ENCODE assay signal across 23 cellular contexts in the genomic region with DNA sequence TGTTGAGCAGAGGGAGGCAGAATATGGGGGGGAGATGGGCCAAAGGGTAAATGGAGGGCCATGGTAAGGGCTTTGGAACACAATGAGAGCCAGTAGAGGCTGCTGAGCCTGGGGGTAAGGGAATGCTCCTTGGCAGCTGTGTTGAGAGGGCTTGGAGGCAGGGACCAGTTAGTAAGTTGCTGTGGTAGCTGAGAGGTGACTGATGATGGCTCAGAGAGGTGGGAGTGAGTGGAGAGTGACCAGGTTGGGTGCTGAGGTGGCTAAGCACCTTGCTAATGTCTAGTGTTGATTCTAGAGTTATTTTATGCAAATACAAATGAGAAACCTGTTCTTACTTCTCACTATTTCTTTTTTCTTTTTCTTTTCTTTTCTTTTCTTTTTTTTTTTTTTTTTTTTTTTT.
"Had no signal": no experiment of that assay in that cellular context is flagged by ENCODE, and none has a peak within 500 bp of the region (broad histone marks: within the 10 kb centered on the region; RNA-seq: fewer than 3 reads in every experiment).

No MANE protein-coding gene starts in this region.

- H3K9me3 Mint-ChIP-seq: naive B cell; neural progenitor cell; stimulated activated memory B cell treated with anti-CD40 and anti-IgM and Interleukin-4, amounts not matched to agents 10 μg/mL and 1 μg/mL and 100 μg/mL, for 72 hours; stimulated activated naive CD8-positive, alpha-beta T cell treated with anti-CD3 and anti-CD28 coated beads, Interleukin-15, amount 100 ng/mL, for 72 hours had no signal

- H3K4me1 ChIP-seq: colonic mucosa, pancreas, testis, tibial nerve had no signal

- DNase-seq: colonic mucosa; dermis blood vessel endothelial cell; effector CD4-positive, alpha-beta T cell; foreskin melanocyte; head of caudate nucleus; left colon; left ventricle myocardium superior; mesenchymal stem cell; naive B cell; nucleus accumbens; pancreas; psoas muscle; retina; right lobe of liver; stimulated activated CD4-positive, alpha-beta T cell treated with anti-CD3 and anti-CD28 coated beads, Interleukin-4, amount 100 ng/mL, for 1 hour; stimulated activated CD8-positive, alpha-beta memory T cell treated with anti-CD3 and anti-CD28 coated beads, Interleukin-4, amount 100 ng/mL, for 48 hours; stimulated activated naive CD8-positive, alpha-beta T cell treated with anti-CD3 and anti-CD28 coated beads, Interleukin-15, amount 100 ng/mL, for 72 hours; testis had no signal

- H3K27me3 ChIP-seq: colonic mucosa, hepatocyte, neural progenitor cell, pancreas, right lobe of liver, testis, tibial nerve had no signal

- ATAC-seq: left colon; left ventricle myocardium superior; pancreas; psoas muscle; right lobe of liver; stimulated activated memory B cell treated with anti-CD40 and anti-IgM and Interleukin-4, amounts not matched to agents 10 μg/mL and 1 μg/mL and 100 μg/mL, for 72 hours; stimulated activated naive CD8-positive, alpha-beta T cell treated with anti-CD3 and anti-CD28 coated beads, Interleukin-15, amount 100 ng/mL, for 72 hours had no signal

- H3K36me3 ChIP-seq: colonic mucosa, neural progenitor cell, pancreas, right lobe of liver, tibial nerve had no signal

- H3K36me3 Mint-ChIP-seq: naive B cell; stimulated activated memory B cell treated with anti-CD40 and anti-IgM and Interleukin-4, amounts not matched to agents 10 μg/mL and 1 μg/mL and 100 μg/mL, for 72 hours had no signal

- H3K27ac Mint-ChIP-seq: neural progenitor cell; stimulated activated memory B cell treated with anti-CD40 and anti-IgM and Interleukin-4, amounts not matched to agents 10 μg/mL and 1 μg/mL and 100 μg/mL, for 72 hours; stimulated activated naive CD8-positive, alpha-beta T cell treated with anti-CD3 and anti-CD28 coated beads, Interleukin-15, amount 100 ng/mL, for 72 hours had no signal

- H3K27ac ChIP-seq: colonic mucosa, hepatocyte, neural progenitor cell, pancreas, right lobe of liver, testis, tibial nerve had no signal

- H3K27me3 Mint-ChIP-seq: stimulated activated memory B cell treated with anti-CD40 and anti-IgM and Interleukin-4, amounts not matched to agents 10 μg/mL and 1 μg/mL and 100 μg/mL, for 72 hours; stimulated activated naive CD8-positive, alpha-beta T cell treated with anti-CD3 and anti-CD28 coated beads, Interleukin-15, amount 100 ng/mL, for 72 hours had no signal

- H3K4me1 Mint-ChIP-seq: naive B cell; stimulated activated memory B cell treated with anti-CD40 and anti-IgM and Interleukin-4, amounts not matched to agents 10 μg/mL and 1 μg/mL and 100 μg/mL, for 72 hours had no signal

- H3K4me3 ChIP-seq: colonic mucosa, hepatocyte, lung, neural progenitor cell, pancreas, psoas muscle, right lobe of liver, testis, tibial nerve had no signal

- H3K9me3 ChIP-seq: colonic mucosa, pancreas, psoas muscle, right lobe of liver, testis, tibial nerve had no signal

- H3K4me3 Mint-ChIP-seq: naive B cell; neural progenitor cell; stimulated activated memory B cell treated with anti-CD40 and anti-IgM and Interleukin-4, amounts not matched to agents 10 μg/mL and 1 μg/mL and 100 μg/mL, for 72 hours; stimulated activated naive CD8-positive, alpha-beta T cell treated with anti-CD3 and anti-CD28 coated beads, Interleukin-15, amount 100 ng/mL, for 72 hours had no signal
